Comparison of ENCODE assay signal across 10 cellular contexts in genomic region chr14:103921855-103922200, GRCh38. TPM values are rescaled to one million over a fixed set of nuclear protein-coding genes. Genes with fewer than 3 reads are reported as not detected.
A peak's percentile ranks its signal among the peaks of the same experiment; 100 is the strongest.
DNase-seq lines count a peak whose midpoint lies in the region; ATAC-seq and TF ChIP-seq lines count a peak whose summit lies in the region.
"Not testable (repeated sequence)": the region's sequence is repeated elsewhere in the genome, so short reads cannot be mapped to it uniquely, and the experiment has no call there.
"Had no signal": no experiment of that assay in that cellular context is flagged by ENCODE, and none has a peak within 500 bp of the region (broad histone marks: within the 10 kb centered on the region; RNA-seq: fewer than 3 reads in every experiment).

No MANE protein-coding gene starts in this region.

- peak overlapping the region; percentile 88 for H2AFZ ChIP-seq in PC-3 (ENCODE audit: low read length)

- not testable (repeated sequence) for H3F3A ChIP-seq in PC-3 (ENCODE audit: low read length, unreplicated experiment)

- H3K36me3 ChIP-seq in HAP-1 (replicated peaks) (peaks cover 15% of the 10 kb centered on the region), PC-3 (ENCODE audit: low read depth, low read length) (peaks cover 16% of the 10 kb centered on the region)
- H3K36me3 ChIP-seq in left ventricle myocardium inferior = not testable (repeated sequence)

- not testable (repeated sequence) for H3K4me1 ChIP-seq in HAP-1; PC-3 (ENCODE audit: insufficient read depth, low read length)
- peaks cover 51% of the 10 kb centered on the region for H3K4me1 ChIP-seq in left ventricle myocardium inferior

- peak overlapping the region; percentile 92 for H3K4me3 Mint-ChIP-seq in activated CD8-positive, alpha-beta memory T cell treated with anti-CD3 and anti-CD28 coated beads, Interleukin-2, amount 10 ng/mL, durations not matched to agents 7 days and 5 days
- H3K4me3 Mint-ChIP-seq in chondrocyte (ENCODE audit: unreplicated experiment) (peak overlapping the region; percentile 90), nephron (peak overlapping the region; percentile 91 to 97 (median 92))
- peak overlapping the region; percentile 48 to 91 for H3K4me3 Mint-ChIP-seq in stimulated activated naive B cell treated with anti-CD40 and anti-IgM and Interleukin-4, amounts not matched to agents 10 μg/mL and 1 μg/mL and 100 μg/mL, for 72 hours

- intact Hi-C loops in PC-3 (cut with micrococcal nuclease) = loop anchor here (1.0 kb wide), 1 partner anchor 156 kb away; no protein-coding TSS in a partner anchor
- intact Hi-C loops in left ventricle myocardium inferior (cut with micrococcal nuclease) = not testable (repeated sequence)

- H3K27ac ChIP-seq in AG04450 (ENCODE audit: low read depth, low read length); PC-3 (ENCODE audit: low read length); left ventricle myocardium inferior (replicated peaks): not testable (repeated sequence)

- H3K36me3 Mint-ChIP-seq in activated CD8-positive, alpha-beta memory T cell treated with anti-CD3 and anti-CD28 coated beads, Interleukin-2, amount 10 ng/mL, durations not matched to agents 7 days and 5 days; chondrocyte (ENCODE audit: low read depth); nephron (ENCODE audit: low read depth); stimulated activated naive B cell treated with anti-CD40 and anti-IgM and Interleukin-4, amounts not matched to agents 10 μg/mL and 1 μg/mL and 100 μg/mL, for 72 hours: not testable (repeated sequence)

- TF ChIP-seq CTCF in AG04450 (IDR thresholded peaks at IDR 0.05; ENCODE audit: low read depth, low read length); PC-3 (conservative IDR thresholded peaks at IDR 0.05; ENCODE audit: low read depth, low read length); chondrocyte (IDR thresholded peaks at IDR 0.05); left ventricle myocardium inferior (IDR thresholded peaks at IDR 0.05; ENCODE audit: borderline replicate concordance); nephron (IDR thresholded peaks at IDR 0.05; ENCODE audit: unreplicated experiment in 3 of 3): not testable (repeated sequence)

- peaks cover 45% of the 10 kb centered on the region for H3K79me2 ChIP-seq in PC-3 (ENCODE audit: low read length)

- H3K9me3 ChIP-seq in AG04450 (ENCODE audit: control insufficient read depth, insufficient read depth, low read length); HAP-1; PC-3 (ENCODE audit: low read length); left ventricle myocardium inferior (replicated peaks): not testable (repeated sequence)

- not testable (repeated sequence) for BruUV-seq in PC-3 (replicated peaks; lab: Mats Ljungman, UMichigan)

- H4K20me1 ChIP-seq in PC-3 (ENCODE audit: low read length) = peaks cover 18% of the 10 kb centered on the region

- peak overlapping the region; percentile 38; the same call in 1 of the 2 replicates for H3K4me3 ChIP-seq in AG04450 (ENCODE audit: low read depth, low read length)
- H3K4me3 ChIP-seq in HAP-1 = peak overlapping the region; percentile 92
- H3K4me3 ChIP-seq in PC-3 (ENCODE audit: low read length) = peak overlapping the region; percentile 77
- peak overlapping the region; percentile 94 for H3K4me3 ChIP-seq in left ventricle myocardium inferior

- not testable (repeated sequence) for H3K27me3 Mint-ChIP-seq in activated CD8-positive, alpha-beta memory T cell treated with anti-CD3 and anti-CD28 coated beads, Interleukin-2, amount 10 ng/mL, durations not matched to agents 7 days and 5 days; chondrocyte (ENCODE audit: low read depth); nephron (ENCODE audit: low read depth)
- H3K27me3 Mint-ChIP-seq in stimulated activated naive B cell treated with anti-CD40 and anti-IgM and Interleukin-4, amounts not matched to agents 10 μg/mL and 1 μg/mL and 100 μg/mL, for 72 hours = peaks cover 5 to 12% of the 10 kb centered on the region in 2 donors

- not testable (repeated sequence) for H3K27me3 ChIP-seq in AG04450 (ENCODE audit: control insufficient read depth, insufficient read depth, low read length); HAP-1 (ENCODE audit: low read depth); PC-3 (ENCODE audit: low read length)
- peaks cover 16% of the 10 kb centered on the region for H3K27me3 ChIP-seq in left ventricle myocardium inferior (ENCODE audit: low read depth)

- CTCF ChIA-PET in AG04450 (lab: Charles Lee) (interaction anchor here (0.5 to 3.5 kb wide), 21 partner anchors 8 to 204 kb away, joined by 3 to 17 read pairs (median 4); partner anchors contain the start of gene RD3L), PC-3 (lab: Charles Lee) (interaction anchor here (0.5 kb wide), 2 partner anchors 80 to 100 kb away, joined by 4 to 7 read pairs; no protein-coding TSS in a partner anchor)
- CTCF ChIA-PET in activated CD8-positive, alpha-beta memory T cell treated with anti-CD3 and anti-CD28 coated beads, Interleukin-2, amount 10 ng/mL, durations not matched to agents 7 days and 5 days (lab: Charles Lee) = interaction anchor here (0.7 to 7.8 kb wide), 8 partner anchors 9 to 285 kb away, joined by 3 to 62 read pairs (median 6); no protein-coding TSS in a partner anchor

- DNase-seq in AG04450 (ENCODE audit: low read depth, low spot score); HAP-1 (ENCODE audit: low spot score in 2 of 2); PC-3; activated CD8-positive, alpha-beta memory T cell treated with anti-CD3 and anti-CD28 coated beads, Interleukin-2, amount 10 ng/mL, durations not matched to agents 7 days and 5 days; chondrocyte (ENCODE audit: low spot score); left ventricle myocardium inferior; stimulated activated naive B cell treated with anti-CD40 and anti-IgM and Interleukin-4, amounts not matched to agents 10 μg/mL and 1 μg/mL and 100 μg/mL, for 72 hours: not testable (repeated sequence)

- in situ Hi-C loops in HAP-1 (cut with MboI; ENCODE audit: low sequenced_read_pairs) = not testable (repeated sequence)

- H3K9me3 Mint-ChIP-seq in activated CD8-positive, alpha-beta memory T cell treated with anti-CD3 and anti-CD28 coated beads, Interleukin-2, amount 10 ng/mL, durations not matched to agents 7 days and 5 days (ENCODE audit: low read depth); chondrocyte (ENCODE audit: low read depth); nephron; stimulated activated naive B cell treated with anti-CD40 and anti-IgM and Interleukin-4, amounts not matched to agents 10 μg/mL and 1 μg/mL and 100 μg/mL, for 72 hours: not testable (repeated sequence)

- not testable (repeated sequence) for ATAC-seq in PC-3; activated CD8-positive, alpha-beta memory T cell treated with anti-CD3 and anti-CD28 coated beads, Interleukin-2, amount 10 ng/mL, durations not matched to agents 7 days and 5 days
- peak in 1 of 2 donors; percentile 3 for ATAC-seq in stimulated activated naive B cell treated with anti-CD40 and anti-IgM and Interleukin-4, amounts not matched to agents 10 μg/mL and 1 μg/mL and 100 μg/mL, for 72 hours (replicated peaks)

- not testable (repeated sequence) for H3K9ac ChIP-seq in PC-3 (ENCODE audit: low read length)

- peaks cover 12% of the 10 kb centered on the region for H3K4me1 Mint-ChIP-seq in activated CD8-positive, alpha-beta memory T cell treated with anti-CD3 and anti-CD28 coated beads, Interleukin-2, amount 10 ng/mL, durations not matched to agents 7 days and 5 days
- peaks cover 15% of the 10 kb centered on the region for H3K4me1 Mint-ChIP-seq in chondrocyte (ENCODE audit: low read depth)
- not testable (repeated sequence) for H3K4me1 Mint-ChIP-seq in nephron
- peaks cover 6 to 13% of the 10 kb centered on the region in 2 donors for H3K4me1 Mint-ChIP-seq in stimulated activated naive B cell treated with anti-CD40 and anti-IgM and Interleukin-4, amounts not matched to agents 10 μg/mL and 1 μg/mL and 100 μg/mL, for 72 hours

- POLR2A ChIA-PET in AG04450 (lab: Yijun Ruan, JAX) = not testable (repeated sequence)
- POLR2A ChIA-PET in PC-3 (lab: Charles Lee; ENCODE audit: unreplicated experiment) = interaction anchor here (0.6 kb wide), 1 partner anchor 1859 kb away, joined by 5 read pairs; no protein-coding TSS in a partner anchor

- H3K27ac Mint-ChIP-seq in activated CD8-positive, alpha-beta memory T cell treated with anti-CD3 and anti-CD28 coated beads, Interleukin-2, amount 10 ng/mL, durations not matched to agents 7 days and 5 days; chondrocyte (ENCODE audit: unreplicated experiment); nephron; stimulated activated naive B cell treated with anti-CD40 and anti-IgM and Interleukin-4, amounts not matched to agents 10 μg/mL and 1 μg/mL and 100 μg/mL, for 72 hours: not testable (repeated sequence)

- not testable (repeated sequence) for H3K9me2 ChIP-seq in PC-3 (replicated peaks; ENCODE audit: low read length)

- H3K4me2 ChIP-seq in PC-3 (ENCODE audit: low read length) = peak overlapping the region; percentile 81

RNA-seq across cellular contexts. Expression of gene TDRD9, which starts 6.4 kb away (rescaled TPM):
- polyA plus RNA-seq in AG04450 (2011; rRNA removed) = 0.05 and 0.11 TPM in 2 replicates
- 0.14 TPM in 1 of 2 replicates, not detected in the other for polyA minus RNA-seq in AG04450 (2011; rRNA and poly(A)+ RNA removed)
- 0.07 and 0.12 TPM in 2 replicates for total RNA-seq in PC-3 (2014; rRNA removed)
- 1 to 10 TPM; 1.1 to 1.2 TPM for total RNA-seq in activated CD8-positive, alpha-beta memory T cell treated with anti-CD3 and anti-CD28 coated beads, Interleukin-2, amount 10 ng/mL, durations not matched to agents 7 days and 5 days
- total RNA-seq in chondrocyte = not detected in 3 replicates
- 4.8 TPM for total RNA-seq in left ventricle myocardium inferior

RNA-seq across cellular contexts. Expression of gene RD3L, which starts 20.5 kb away (rescaled TPM):
- not detected in 2 replicates for polyA plus RNA-seq in AG04450 (2011; rRNA removed)
- polyA minus RNA-seq in AG04450 (2011; rRNA and poly(A)+ RNA removed) = not detected in 2 replicates
- total RNA-seq in PC-3 (2014; rRNA removed) (not detected in 2 replicates), chondrocyte (not detected in 3 replicates), left ventricle myocardium inferior (30.7 TPM)
- total RNA-seq in activated CD8-positive, alpha-beta memory T cell treated with anti-CD3 and anti-CD28 coated beads, Interleukin-2, amount 10 ng/mL, durations not matched to agents 7 days and 5 days = not detected
- total RNA-seq: glomerular endothelial cell, temporal lobe had no signal

Comparison
In these comparisons a context has a peak if more than half of its experiments do, and no peak if none do; other contexts are left out.
1. H3K4me3 ChIP-seq: peak in every context shown above with its lines; median percentile 94 in left ventricle myocardium inferior; 92 in HAP-1; 77 in PC-3; 38 in AG04450.
2. RNA of gene RD3L, which starts 20.5 kb away (total RNA-seq): 30.7 TPM in left ventricle myocardium inferior (single experiment); not detected in PC-3, not detected in activated CD8-positive, alpha-beta memory T cell treated with anti-CD3 and anti-CD28 coated beads, Interleukin-2, amount 10 ng/mL, durations not matched to agents 7 days and 5 days and not detected in chondrocyte; every median in the first group is over 10 times any median in the second.
3. Peak in every context shown above with its lines, with median percentiles within 50 percentile points of each other: H3K4me3 Mint-ChIP-seq.